1 cellular context compared by ENCODE assay signal in genomic region chr3:148330486-148330885, GRCh38.
TF ChIP-seq lines count a peak whose summit lies in the region.

No MANE protein-coding gene starts in this region.

TF ChIP-seq in HepG2, 621 proteins besides CTCF, POLR2A, EP300 and RAD21 (continued from another document):
- no peak for TF ChIP-seq GMEB1 (CRISPR knock-in tag; IDR thresholded peaks at IDR 0.05; ENCODE audit: borderline replicate concordance)
- TF ChIP-seq DZIP1 (CRISPR knock-in tag; IDR thresholded peaks at IDR 0.05) = no peak
- no peak for TF ChIP-seq KDM1A (CRISPR knock-in tag; IDR thresholded peaks at IDR 0.05)
- TF ChIP-seq MAF1 (CRISPR knock-in tag; IDR thresholded peaks at IDR 0.05; ENCODE audit: borderline replicate concordance) = no peak
- TF ChIP-seq ONECUT2 (CRISPR knock-in tag; IDR thresholded peaks at IDR 0.05) = no peak
- TF ChIP-seq ZNF777 (CRISPR knock-in tag; IDR thresholded peaks at IDR 0.05) = no peak
- no peak for TF ChIP-seq ZFP91 (CRISPR knock-in tag; IDR thresholded peaks at IDR 0.05; ENCODE audit: borderline replicate concordance)
- TF ChIP-seq TBX2 (CRISPR knock-in tag; IDR thresholded peaks at IDR 0.05; ENCODE audit: borderline replicate concordance) = no peak
- TF ChIP-seq ZBTB7A (CRISPR knock-in tag; IDR thresholded peaks at IDR 0.05) = no peak
- TF ChIP-seq NFKB2 (CRISPR knock-in tag; IDR thresholded peaks at IDR 0.05; ENCODE audit: borderline replicate concordance) = no peak
- TF ChIP-seq E2F5 (CRISPR knock-in tag; conservative IDR thresholded peaks at IDR 0.05) = no peak
- TF ChIP-seq ZSCAN25 (CRISPR knock-in tag; IDR thresholded peaks at IDR 0.05) = no peak
- TF ChIP-seq ZNF878 (CRISPR knock-in tag; IDR thresholded peaks at IDR 0.05) = no peak
